Comparison of ENCODE assay signal across 26 cellular contexts in the genomic region with DNA sequence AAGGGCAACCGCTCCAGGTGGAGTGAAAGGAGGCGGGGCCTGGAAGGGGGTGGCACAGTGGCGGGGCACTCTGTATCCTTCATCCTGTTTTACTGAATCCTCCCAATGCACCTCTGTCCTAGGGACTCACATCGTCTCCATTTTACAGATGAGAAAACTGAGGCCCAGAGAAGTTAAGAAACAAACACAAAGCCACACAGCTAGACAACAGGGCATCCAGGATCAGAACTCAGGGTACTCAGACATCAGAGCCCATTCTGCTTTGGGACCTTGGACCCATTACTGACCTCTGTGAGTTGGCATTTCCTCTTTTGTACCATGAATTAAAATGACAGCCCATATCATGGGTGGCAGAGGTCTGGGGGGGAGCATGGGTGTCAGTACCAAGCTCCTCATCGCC.
"Had no signal": no experiment of that assay in that cellular context is flagged by ENCODE, and none has a peak within 500 bp of the region (broad histone marks: within the 10 kb centered on the region; RNA-seq: fewer than 3 reads in every experiment).

No MANE protein-coding gene starts in this region.

- H3K27ac Mint-ChIP-seq: activated CD4-positive, alpha-beta memory T cell treated with anti-CD3 and anti-CD28 coated beads for 36 hours; activated CD4-positive, alpha-beta T cell treated with anti-CD3 and anti-CD28 coated beads, Interleukin-2, amount 10 ng/mL, durations not matched to agents 7 days and 5 days; activated naive CD4-positive, alpha-beta T cell treated with anti-CD3 and anti-CD28 coated beads, Interleukin-2, amount 10 ng/mL, durations not matched to agents 7 days and 5 days; activated naive CD8-positive, alpha-beta T cell treated with anti-CD3 and anti-CD28 coated beads for 36 hours; activated T-helper 2 cell treated with anti-CD3 and anti-CD28 coated beads, Interferon-gamma antibody, Interleukin-2, Interleukin-4, amounts not matched to agents 10 μg/mL and 5 μg/mL and 100 μg/mL, durations not matched to agents 14 hours and 24 hours and 36 hours; T-helper 17 cell had no signal

- H3K9me3 ChIP-seq: Peyer's patch had no signal

- FAIRE-seq: TTC549 had no signal

- H3K36me3 ChIP-seq: breast epithelium, SJSA1 had no signal

- H3K4me3 Mint-ChIP-seq: activated CD4-positive, alpha-beta memory T cell treated with anti-CD3 and anti-CD28 coated beads for 36 hours; activated CD4-positive, alpha-beta T cell treated with anti-CD3 and anti-CD28 coated beads, Interleukin-2, amount 10 ng/mL, durations not matched to agents 7 days and 5 days; activated naive CD4-positive, alpha-beta T cell treated with anti-CD3 and anti-CD28 coated beads, Interleukin-2, amount 10 ng/mL, durations not matched to agents 7 days and 5 days; activated naive CD8-positive, alpha-beta T cell treated with anti-CD3 and anti-CD28 coated beads for 36 hours; T-helper 17 cell had no signal

- H3K4me1 ChIP-seq: breast epithelium, Peyer's patch, SJSA1 had no signal

- ATAC-seq: T-helper 17 cell had no signal

- DNase-seq: activated CD4-positive, alpha-beta memory T cell treated with anti-CD3 and anti-CD28 coated beads for 36 hours; activated CD4-positive, alpha-beta T cell treated with anti-CD3 and anti-CD28 coated beads, Interleukin-2, amount 10 ng/mL, durations not matched to agents 7 days and 5 days; activated CD4-positive, CD25-positive, alpha-beta regulatory T cell; activated gamma-delta T cell treated with Interleukin-2 at 50 U/mL for 16 hours; activated naive CD4-positive, alpha-beta T cell treated with anti-CD3 and anti-CD28 coated beads, Interleukin-2, amount 10 ng/mL, durations not matched to agents 7 days and 5 days; activated naive CD8-positive, alpha-beta T cell treated with anti-CD3 and anti-CD28 coated beads for 36 hours; activated T-cell treated with anti-CD3 and anti-CD28 coated beads for 4 hours; activated T-cell treated with anti-CD3 and anti-CD28 coated beads, Interleukin-2, amount 50 U/mL, for 48 hours; caudate nucleus; Karpas-422; MM.1S; NCI-H1105; NCI-H1436; NCI-H187; NCI-H2081; NCI-H510A treated with DMSO at 0.1 percent for 48 hours; Peyer's patch; Right ventricle myocardium superior; T-helper 17 cell; T1000 had no signal

- H3K27ac ChIP-seq: breast epithelium, Peyer's patch, RWPE1, SJSA1, VCaP had no signal

- H3K9me3 Mint-ChIP-seq: activated naive CD8-positive, alpha-beta T cell treated with anti-CD3 and anti-CD28 coated beads for 36 hours had no signal

- H3K27me3 Mint-ChIP-seq: activated CD4-positive, alpha-beta memory T cell treated with anti-CD3 and anti-CD28 coated beads for 36 hours; activated CD4-positive, alpha-beta T cell treated with anti-CD3 and anti-CD28 coated beads, Interleukin-2, amount 10 ng/mL, durations not matched to agents 7 days and 5 days; activated naive CD4-positive, alpha-beta T cell treated with anti-CD3 and anti-CD28 coated beads, Interleukin-2, amount 10 ng/mL, durations not matched to agents 7 days and 5 days; T-helper 17 cell had no signal

- H3K4me3 ChIP-seq: breast epithelium, Peyer's patch, SJSA1 had no signal

- H3K27me3 ChIP-seq: breast epithelium, Peyer's patch, SJSA1 had no signal
